8 cellular contexts compared by ENCODE assay signal in genomic region chr19:45973564-45974338, GRCh38. TPM values are rescaled to one million over a fixed set of nuclear protein-coding genes. Genes with fewer than 3 reads are reported as not detected.
DNase-seq lines count a peak whose midpoint lies in the region; ATAC-seq, FAIRE-seq and TF ChIP-seq lines count a peak whose summit lies in the region.

TSS of gene NOVA2 (minus strand) at chr19:45973865. CDS start at chr19:45973351, 514 bp downstream.

- TF ChIP-seq CTCF in GM10266 (IDR thresholded peaks at IDR 0.05; ENCODE audit: control insufficient read depth, insufficient read depth, low read depth, missing control alignments) = no peak
- TF ChIP-seq CTCF in foreskin fibroblast (IDR thresholded peaks at IDR 0.05; ENCODE audit: low read depth, low read length) = no peak
- TF ChIP-seq CTCF in neural cell (IDR thresholded peaks at IDR 0.05; ENCODE audit: poor library complexity, severe bottlenecking) = no peak

- peak within 1 kb of the TSS; percentile 98 for H3K27ac ChIP-seq in neural cell (ENCODE audit: low read length)

- no peaks in the 10 kb centered on the region for H3K36me3 ChIP-seq in neural cell (ENCODE audit: insufficient read depth, low read length)

- peak within 1 kb of the TSS; percentile 96 for H3K4me2 ChIP-seq in neural cell (ENCODE audit: low read length)

- H3K27me3 Mint-ChIP-seq in activated T-cell treated with anti-CD3 and anti-CD28 coated beads, Interleukin-2, amount 50 U/mL, for 24 hours = peaks cover 78% of the 10 kb centered on the region

- H3K4me3 ChIP-seq in foreskin fibroblast (ENCODE audit: low read depth in 1 of 2, low read length in 2 of 2) = peak within 1 kb of the TSS in 1 of 2 donors; percentile 29
- peak within 1 kb of the TSS; percentile 71 for H3K4me3 ChIP-seq in neural cell (ENCODE audit: low read length)

- no peak within 1 kb of the TSS for H3K4me3 Mint-ChIP-seq in activated T-cell treated with anti-CD3 and anti-CD28 coated beads, Interleukin-2, amount 50 U/mL, for 24 hours

- no peak within 1 kb of the TSS for H2AFZ ChIP-seq in neural cell (ENCODE audit: low read depth, low read length)

- no peak within 1 kb of the TSS for H3K27ac Mint-ChIP-seq in activated T-cell treated with anti-CD3 and anti-CD28 coated beads, Interleukin-2, amount 50 U/mL, for 24 hours

- H3K9me3 ChIP-seq in neural cell (ENCODE audit: low read length) = no peaks in the 10 kb centered on the region

- peaks cover 59% of the 10 kb centered on the region for H3K79me2 ChIP-seq in neural cell (replicated peaks; ENCODE audit: insufficient read depth, low read length)

- ATAC-seq in GM21529 (IDR thresholded peaks at IDR 0.05; ENCODE audit: unreplicated experiment) = no peak
- ATAC-seq in GM19397 (IDR thresholded peaks at IDR 0.05; ENCODE audit: unreplicated experiment) = no peak

- no peaks in the 10 kb centered on the region for H3K9me3 Mint-ChIP-seq in activated T-cell treated with anti-CD3 and anti-CD28 coated beads, Interleukin-2, amount 50 U/mL, for 24 hours

- peak; percentile 24 for TF ChIP-seq RAD21 in neural cell (conservative IDR thresholded peaks at IDR 0.05)

- H3K36me3 Mint-ChIP-seq in activated T-cell treated with anti-CD3 and anti-CD28 coated beads, Interleukin-2, amount 50 U/mL, for 24 hours (ENCODE audit: low read depth) = no peaks in the 10 kb centered on the region

- DNase-seq in GM10266 (ENCODE audit: extremely low spot score) (peak; percentile 77), NCI-H2171 (lab: John Stamatoyannopoulos, UW) (peak; percentile 80), foreskin fibroblast (peak; percentile 48 to 83), urothelium cell line (ENCODE audit: low spot score) (peak; percentile 98)
- peak; percentile 66 for DNase-seq in activated T-cell treated with anti-CD3 and anti-CD28 coated beads, Interleukin-2, amount 50 U/mL, for 24 hours

- H3K4me1 Mint-ChIP-seq in activated T-cell treated with anti-CD3 and anti-CD28 coated beads, Interleukin-2, amount 50 U/mL, for 24 hours (ENCODE audit: low read depth) = peaks cover 14% of the 10 kb centered on the region

- H4K20me1 ChIP-seq in neural cell (ENCODE audit: insufficient read depth) = peaks cover 6% of the 10 kb centered on the region

- H3K27me3 ChIP-seq in neural cell (ENCODE audit: insufficient read depth, low read depth, low read length) = no peaks in the 10 kb centered on the region

- no peaks in the 10 kb centered on the region for H3F3A ChIP-seq in neural cell (ENCODE audit: insufficient read depth, low read length, poor library complexity, severe bottlenecking)

- H3K9me2 ChIP-seq in neural cell (ENCODE audit: insufficient read depth, low read length) = no peaks in the 10 kb centered on the region

- FAIRE-seq in urothelium cell line (lab: Jason Lieb, UNC) = peak; percentile 78

- H3K9ac ChIP-seq in neural cell (ENCODE audit: low read length) = peak within 1 kb of the TSS; percentile 98

- TF ChIP-seq EP300 in neural cell (conservative IDR thresholded peaks at IDR 0.05; ENCODE audit: poor library complexity, severe bottlenecking) = no peak

TF ChIP-seq in neural cell, 6 proteins besides CTCF, POLR2A, EP300 and RAD21:
- TF ChIP-seq POLR2AphosphoS5 (IDR thresholded peaks at IDR 0.05) = peak; percentile 89
- peak; percentile 41 for TF ChIP-seq REST (IDR thresholded peaks at IDR 0.05; ENCODE audit: borderline replicate concordance)
- TF ChIP-seq EZH2 (IDR thresholded peaks at IDR 0.05; ENCODE audit: borderline replicate concordance, insufficient read depth, low read length, poor library complexity, severe bottlenecking) = no peak
- TF ChIP-seq TAF1 (IDR thresholded peaks at IDR 0.05; ENCODE audit: low read depth) = peak; percentile 87
- TF ChIP-seq MXI1 (conservative IDR thresholded peaks at IDR 0.05; ENCODE audit: poor library complexity, severe bottlenecking) = peak; percentile 44
- peak; percentile 37 for TF ChIP-seq SMC3 (conservative IDR thresholded peaks at IDR 0.05; ENCODE audit: poor library complexity)

RNA-seq across cellular contexts. Expression of gene NOVA2, which starts in this region (rescaled TPM):
- 7.6 and 9.3 TPM in 2 replicates for polyA plus RNA-seq in neural cell
- polyA minus RNA-seq in neural cell = 18.0 and 27.3 TPM in 2 replicates
